ENCODE assay signal across 15 cellular contexts in the genomic region with DNA sequence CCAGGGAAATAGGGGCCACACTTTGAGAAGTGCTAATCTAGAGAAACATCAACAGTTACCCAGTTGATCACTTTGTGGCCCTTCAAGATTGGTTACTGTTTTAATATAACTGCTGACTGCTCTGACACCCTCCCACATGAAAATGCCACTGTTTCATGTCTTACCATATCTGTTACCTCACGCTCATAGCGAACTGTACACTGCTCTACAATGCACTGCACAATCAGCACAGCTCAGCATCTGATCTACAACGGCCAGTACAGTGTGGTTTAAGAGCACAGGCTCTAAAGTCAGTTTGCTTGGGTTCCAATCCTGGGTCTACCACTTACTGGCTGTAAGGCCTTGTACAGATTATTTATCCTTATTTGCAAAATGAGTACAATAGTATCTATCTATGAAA.
"Had no signal": no experiment of that assay in that cellular context is flagged by ENCODE, and none has a peak within 500 bp of the region (broad histone marks: within the 10 kb centered on the region; RNA-seq: fewer than 3 reads in every experiment).

No MANE protein-coding gene starts in this region.

- H3K27ac Mint-ChIP-seq: activated CD4-positive, alpha-beta T cell treated with anti-CD3 and anti-CD28 coated beads, Interleukin-2, amount 10 ng/mL, durations not matched to agents 7 days and 5 days; activated naive CD4-positive, alpha-beta T cell treated with anti-CD3 and anti-CD28 coated beads for 36 hours; nephron; progenitor cell of endocrine pancreas; T-helper 1 cell treated with Interleukin-12 subunit alpha and Interleukin-12 subunit beta and Interleukin-4 antibody, amounts not matched to agents 30 μg/mL and 1 μg/mL, for 36 hours had no signal

- H3K9me3 Mint-ChIP-seq: activated CD4-positive, alpha-beta T cell treated with anti-CD3 and anti-CD28 coated beads, Interleukin-2, amount 10 ng/mL, durations not matched to agents 7 days and 5 days; activated naive CD4-positive, alpha-beta T cell treated with anti-CD3 and anti-CD28 coated beads for 36 hours; T-helper 1 cell treated with Interleukin-12 subunit alpha and Interleukin-12 subunit beta and Interleukin-4 antibody, amounts not matched to agents 30 μg/mL and 1 μg/mL, for 36 hours had no signal

- H3K4me1 Mint-ChIP-seq: nephron had no signal

- H3K27me3 Mint-ChIP-seq: activated CD4-positive, alpha-beta T cell treated with anti-CD3 and anti-CD28 coated beads, Interleukin-2, amount 10 ng/mL, durations not matched to agents 7 days and 5 days; progenitor cell of endocrine pancreas had no signal

- H3K4me3 Mint-ChIP-seq: activated CD4-positive, alpha-beta T cell treated with anti-CD3 and anti-CD28 coated beads, Interleukin-2, amount 10 ng/mL, durations not matched to agents 7 days and 5 days; activated naive CD4-positive, alpha-beta T cell treated with anti-CD3 and anti-CD28 coated beads for 36 hours; nephron; T-helper 1 cell treated with Interleukin-12 subunit alpha and Interleukin-12 subunit beta and Interleukin-4 antibody, amounts not matched to agents 30 μg/mL and 1 μg/mL, for 36 hours had no signal

- DNase-seq: activated CD4-positive, alpha-beta T cell treated with anti-CD3 and anti-CD28 coated beads, Interleukin-2, amount 10 ng/mL, durations not matched to agents 7 days and 5 days; activated naive CD4-positive, alpha-beta T cell treated with anti-CD3 and anti-CD28 coated beads for 36 hours; adrenal gland; caudate nucleus; esophagus squamous epithelium; hippocampal formation; occipital lobe; right cardiac atrium; SIG-M5; stimulated activated CD4-positive, alpha-beta T cell treated with anti-CD3 and anti-CD28 coated beads, Interleukin-15, amount 100 ng/mL, for 24 hours; stimulated activated CD4-positive, alpha-beta T cell treated with anti-CD3 and anti-CD28 coated beads, Interleukin-4, amount 100 ng/mL, for 24 hours; stomach had no signal

- ATAC-seq: right cardiac atrium had no signal
